ENCODE assay signal across 9 cellular contexts in the genomic region with DNA sequence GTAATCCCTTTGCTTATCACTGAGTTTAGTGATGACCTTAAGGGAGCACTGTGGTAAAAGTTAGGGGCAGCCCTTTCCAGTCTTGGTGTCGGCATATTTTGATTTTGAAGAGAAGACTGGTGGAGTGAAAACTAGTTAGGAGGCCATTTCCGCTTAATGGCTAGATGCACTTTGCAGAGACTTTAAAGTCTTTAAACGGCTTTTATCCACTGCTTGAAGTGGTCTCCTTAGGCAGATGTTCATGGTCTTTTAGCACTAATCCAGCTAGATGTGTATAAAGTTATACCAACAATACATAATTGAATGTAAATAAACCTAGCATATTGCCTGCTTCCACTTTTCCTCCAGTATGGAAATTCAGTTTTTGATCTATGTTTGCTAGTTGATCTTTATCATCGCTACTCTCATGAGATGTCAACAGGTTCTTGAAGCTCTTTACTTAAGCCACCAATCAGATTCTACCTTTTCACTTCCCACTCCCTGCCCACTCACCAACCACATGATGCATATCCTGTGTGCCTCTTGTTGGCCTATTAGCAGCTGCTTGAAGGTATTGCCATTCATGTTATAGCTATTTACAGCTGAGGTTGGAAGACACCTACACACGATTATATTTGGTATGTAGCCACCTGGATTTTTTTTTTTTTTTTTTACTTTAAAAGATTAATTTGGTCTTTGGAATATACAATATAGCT.
A peak's percentile ranks its signal among the peaks of the same experiment; 100 is the strongest.
DNase-seq lines count a peak whose midpoint lies in the region; ATAC-seq and TF ChIP-seq lines count a peak whose summit lies in the region.
"Had no signal": no experiment of that assay in that cellular context is flagged by ENCODE, and none has a peak within 500 bp of the region (broad histone marks: within the 10 kb centered on the region; RNA-seq: fewer than 3 reads in every experiment).

No MANE protein-coding gene starts in this region.

- DNase-seq in GM10248 (ENCODE audit: extremely low spot score) (peak; percentile 26), NCI-H1436 treated with DMSO at 0.1 percent for 48 hours (lab: John Stamatoyannopoulos, UW) (peak; percentile 26), left cardiac atrium (no peak), SKM-1 (lab: John Stamatoyannopoulos, UW; ENCODE audit: unreplicated experiment) (no peak), NCI-H446 (lab: John Stamatoyannopoulos, UW) (no peak)
- DNase-seq in activated gamma-delta T cell treated with anti-CD3 and anti-CD28 coated beads, Interleukin-2, amount 50 U/mL, for 16 hours (ENCODE audit: low read depth) = peak; percentile 12
- DNase-seq in stimulated activated CD4-positive, alpha-beta T cell treated with anti-CD3 and anti-CD28 coated beads, Interleukin-15, amount 100 ng/mL, for 24 hours = peak; percentile 30
- DNase-seq: NK-92 treated with Interleukin-12 subunit alpha and Interleukin-12 subunit beta, amount 100 ng/mL, for 24 hours had no signal

- CTCF ChIA-PET in GM10248 (lab: Yijun Ruan, JAX) = interaction anchor here (1.1 kb wide), 1 partner anchor 77 kb away, joined by 3 read pairs; no protein-coding TSS in a partner anchor

- no peak for TF ChIP-seq CTCF in GM10248 (IDR thresholded peaks at IDR 0.05; ENCODE audit: control extremely low read depth, extremely low read depth, low read depth, missing control alignments)

- ATAC-seq in left cardiac atrium = no peak
- no peak for ATAC-seq in HG02973 (IDR thresholded peaks at IDR 0.05; ENCODE audit: unreplicated experiment)

- POLR2A ChIA-PET in GM10248 (lab: Yijun Ruan, JAX) = no interaction called here

- intact Hi-C loops in left cardiac atrium (cut with DNase I) = no loop called here

Comparison
In these comparisons a context has a peak if more than half of its experiments do, and no peak if none do; other contexts are left out.
1. DNase-seq: peak in GM10248 (single experiment), NCI-H1436 treated with DMSO at 0.1 percent for 48 hours (single experiment), activated gamma-delta T cell treated with anti-CD3 and anti-CD28 coated beads, Interleukin-2, amount 50 U/mL, for 16 hours (single experiment) and stimulated activated CD4-positive, alpha-beta T cell treated with anti-CD3 and anti-CD28 coated beads, Interleukin-15, amount 100 ng/mL, for 24 hours (single experiment); none in left cardiac atrium (single experiment), SKM-1 (single experiment) and NCI-H446 (0 of 2).